ENCODE assay signal across 18 cellular contexts in the genomic region with DNA sequence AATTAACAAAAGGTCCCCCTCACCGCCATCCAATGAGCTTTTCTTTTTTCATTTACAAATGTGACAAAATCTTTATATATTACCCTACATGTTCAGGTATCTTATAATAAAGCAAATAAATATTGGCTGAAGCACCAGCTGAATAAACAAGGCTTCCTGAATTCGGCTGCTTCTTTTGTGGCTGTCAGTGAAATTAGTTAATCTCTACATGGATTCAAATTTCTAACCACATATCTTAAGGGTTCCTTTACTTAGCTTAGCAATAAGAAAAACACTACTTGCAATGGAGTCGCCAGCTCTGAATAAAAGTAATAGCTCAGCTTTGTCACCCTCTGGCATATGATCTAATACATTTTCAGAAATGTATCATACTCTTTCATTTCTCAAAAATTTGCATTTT.
A peak's percentile ranks its signal among the peaks of the same experiment; 100 is the strongest.
DNase-seq lines count a peak whose midpoint lies in the region; ATAC-seq and TF ChIP-seq lines count a peak whose summit lies in the region.
"Had no signal": no experiment of that assay in that cellular context is flagged by ENCODE, and none has a peak within 500 bp of the region (broad histone marks: within the 10 kb centered on the region; RNA-seq: fewer than 3 reads in every experiment).

No MANE protein-coding gene starts in this region.

- TF ChIP-seq CTCF in progenitor cell of endocrine pancreas (IDR thresholded peaks at IDR 0.05; ENCODE audit: unreplicated experiment) = no peak

- DNase-seq in NCI-H2029 treated with DMSO at 0.1 percent for 48 hours (lab: John Stamatoyannopoulos, UW) = peak; percentile 33
- no peak for DNase-seq in NCI-H2029 (lab: John Stamatoyannopoulos, UW)
- DNase-seq in DMS153 (lab: John Stamatoyannopoulos, UW) = peak; percentile 93
- peak; percentile 80 for DNase-seq in NCI-H146 (lab: John Stamatoyannopoulos, UW)
- no peak for DNase-seq in SK-N-MC (ENCODE audit: low read depth, low spot score)
- no peak for DNase-seq in progenitor cell of endocrine pancreas (ENCODE audit: low spot score, unreplicated experiment)
- DNase-seq in EL = no peak
- DNase-seq: DMS 273 treated with DMSO at 0.1 percent for 48 hours, GOT3, NCI-H82, PC-9, SW 1271, T-helper 2 cell had no signal

- H3K4me3 ChIP-seq in SK-N-MC = 0 out of 2 replicates have a peak overlapping the region, but pooled peaks have one; percentile 0
- H3K4me3 ChIP-seq: PC-9, SJSA1 had no signal

- peaks cover 16% of the 10 kb centered on the region for H3K27me3 Mint-ChIP-seq in progenitor cell of endocrine pancreas

- ATAC-seq in HG03175 (IDR thresholded peaks at IDR 0.05; ENCODE audit: unreplicated experiment) = no peak
- ATAC-seq: HCT116 had no signal

- H3K9me3 ChIP-seq in SK-N-MC (ENCODE audit: low read depth, low read length) = 0 out of 2 replicates have a peak, but pooled peaks cover 3% of the 10 kb centered on the region
- H3K9me3 ChIP-seq: SJSA1 had no signal

- peaks cover 19% of the 10 kb centered on the region for H3K9me3 Mint-ChIP-seq in progenitor cell of endocrine pancreas (ENCODE audit: low read depth)

- H3K36me3 Mint-ChIP-seq in progenitor cell of endocrine pancreas (ENCODE audit: insufficient read depth) = peaks cover 2% of the 10 kb centered on the region

- H3K4me1 Mint-ChIP-seq in progenitor cell of endocrine pancreas (ENCODE audit: low read depth) = peaks cover 7% of the 10 kb centered on the region
- H3K4me1 Mint-ChIP-seq: B cell had no signal

- peak overlapping the region; percentile 48; the same call in 1 of the 2 replicates for H3K27ac ChIP-seq in SK-N-MC
- H3K27ac ChIP-seq: PC-9, RWPE1, SJSA1 had no signal

- no peak overlapping the region for H3K27ac Mint-ChIP-seq in progenitor cell of endocrine pancreas
- H3K27ac Mint-ChIP-seq: B cell had no signal

- H3K9ac ChIP-seq in SK-N-MC (ENCODE audit: insufficient read length) = no peak overlapping the region

- no peak overlapping the region for H3K4me3 Mint-ChIP-seq in progenitor cell of endocrine pancreas (ENCODE audit: low read depth)
- H3K4me3 Mint-ChIP-seq: B cell had no signal

- no peaks in the 10 kb centered on the region; the same call in 1 of the 2 replicates for H3K36me3 ChIP-seq in SK-N-MC (ENCODE audit: insufficient read depth, low read length)
- H3K36me3 ChIP-seq: SJSA1 had no signal

Comparison
In these comparisons a context has a peak if more than half of its experiments do, and no peak if none do; other contexts are left out.
1. DNase-seq: peak in NCI-H2029 treated with DMSO at 0.1 percent for 48 hours (single experiment), DMS153 (single experiment) and NCI-H146 (single experiment); none in NCI-H2029 (single experiment), SK-N-MC (single experiment), progenitor cell of endocrine pancreas (single experiment) and EL (single experiment).